29 cellular contexts compared by ENCODE assay signal in genomic region chr17:45968732-45969131, GRCh38. TPM values are rescaled to one million over a fixed set of nuclear protein-coding genes. Genes with fewer than 3 reads are reported as not detected.
"Had no signal": no experiment of that assay in that cellular context is flagged by ENCODE, and none has a peak within 500 bp of the region (broad histone marks: within the 10 kb centered on the region; RNA-seq: fewer than 3 reads in every experiment).

No MANE protein-coding gene starts in this region.

- H3K36me3 ChIP-seq: stomach, suprapubic skin, thoracic aorta, thyroid gland, tibial artery, transverse colon, upper lobe of left lung, upper lobe of right lung, uterus, vagina had no signal

- DNase-seq: stimulated activated CD4-positive, alpha-beta T cell treated with anti-CD3 and anti-CD28 coated beads, Interleukin-2, amount 100 ng/mL, for 48 hours; stimulated activated CD4-positive, alpha-beta T cell treated with anti-CD3 and anti-CD28 coated beads, Interleukin-4, amount 100 ng/mL, for 1 hour; stimulated activated CD4-positive, alpha-beta T cell treated with anti-CD3 and anti-CD28 coated beads, Interleukin-4, amount 100 ng/mL, for 24 hours; stimulated activated CD4-positive, alpha-beta T cell treated with anti-CD3 and anti-CD28 coated beads, Interleukin-4, amount 100 ng/mL, for 4 hours; stimulated activated CD8-positive, alpha-beta memory T cell treated with anti-CD3 and anti-CD28 coated beads, Interleukin-4, amount 100 ng/mL, for 48 hours; stimulated activated naive B cell treated with anti-CD40 and anti-IgM and Interleukin-4, amounts not matched to agents 10 μg/mL and 1 μg/mL and 100 μg/mL, for 72 hours; stimulated activated naive CD4-positive, alpha-beta T cell; stimulated activated naive CD4-positive, alpha-beta T cell treated with Interleukin-2 at 50 U/mL for 16 hours; stimulated activated naive CD8-positive, alpha-beta T cell treated with anti-CD3 and anti-CD28 coated beads, Interleukin-15, amount 100 ng/mL, for 72 hours; stimulated activated naive CD8-positive, alpha-beta T cell treated with anti-CD3 and anti-CD28 coated beads, Interleukin-15, Interleukin-2, amounts not matched to agents 100 U/mL and 50 U/mL, for 24 hours; stomach; substantia nigra; testis; thyroid gland; tibial artery; transverse colon; trophoblast cell; upper lobe of left lung; upper lobe of right lung; uterus had no signal

- H3K4me1 ChIP-seq: testis, thyroid gland, tibial artery, upper lobe of right lung, uterus had no signal

- H3K27me3 ChIP-seq: suprapubic skin, testis, thyroid gland, upper lobe of left lung, upper lobe of right lung, uterus, vagina had no signal

- H3K4me3 ChIP-seq: stomach, suprapubic skin, testis, thoracic aorta, thyroid gland, tibial artery, transverse colon, upper lobe of left lung, upper lobe of right lung, uterus, vagina had no signal

- ATAC-seq: stimulated activated effector memory CD8-positive, alpha-beta T cell treated with anti-CD3 and anti-CD28 coated beads, Interleukin-12 subunit alpha, Interleukin-12 subunit beta, amount 100 ng/mL, for 72 hours; stimulated activated memory B cell treated with anti-CD40 and anti-IgM and Interleukin-4, amounts not matched to agents 10 μg/mL and 1 μg/mL and 100 μg/mL, for 72 hours; stimulated activated naive B cell treated with anti-CD40 and anti-IgM and Interleukin-4, amounts not matched to agents 10 μg/mL and 1 μg/mL and 100 μg/mL, for 72 hours; stimulated activated naive CD8-positive, alpha-beta T cell treated with anti-CD3 and anti-CD28 coated beads, Interleukin-15, amount 100 ng/mL, for 72 hours; stimulated activated naive CD8-positive, alpha-beta T cell treated with anti-CD3 and anti-CD28 coated beads, Interleukin-15, Interleukin-2, amounts not matched to agents 100 U/mL and 50 U/mL, for 24 hours; upper lobe of right lung had no signal

- H3K9me3 ChIP-seq: stomach, suprapubic skin, testis, thoracic aorta, thyroid gland, tibial artery, transverse colon, upper lobe of left lung, upper lobe of right lung, uterus, vagina had no signal

- H3K27ac ChIP-seq: stomach, suprapubic skin, testis, thoracic aorta, thyroid gland, tibial artery, transverse colon, upper lobe of left lung, upper lobe of right lung, uterus, vagina had no signal

RNA-seq across cellular contexts. Expression of gene STH, which starts 30.3 kb away (rescaled TPM):
- total RNA-seq: stomach, subcutaneous adipose tissue, suprapubic skin, thoracic aorta, thyroid gland, transverse colon, upper lobe of left lung, upper lobe of right lung, ureter, urinary bladder, uterus, vagina had no signal
- polyA plus RNA-seq: stomach, thymus, urinary bladder had no signal
